ENCODE assay signal across 8 cellular contexts in the genomic region with DNA sequence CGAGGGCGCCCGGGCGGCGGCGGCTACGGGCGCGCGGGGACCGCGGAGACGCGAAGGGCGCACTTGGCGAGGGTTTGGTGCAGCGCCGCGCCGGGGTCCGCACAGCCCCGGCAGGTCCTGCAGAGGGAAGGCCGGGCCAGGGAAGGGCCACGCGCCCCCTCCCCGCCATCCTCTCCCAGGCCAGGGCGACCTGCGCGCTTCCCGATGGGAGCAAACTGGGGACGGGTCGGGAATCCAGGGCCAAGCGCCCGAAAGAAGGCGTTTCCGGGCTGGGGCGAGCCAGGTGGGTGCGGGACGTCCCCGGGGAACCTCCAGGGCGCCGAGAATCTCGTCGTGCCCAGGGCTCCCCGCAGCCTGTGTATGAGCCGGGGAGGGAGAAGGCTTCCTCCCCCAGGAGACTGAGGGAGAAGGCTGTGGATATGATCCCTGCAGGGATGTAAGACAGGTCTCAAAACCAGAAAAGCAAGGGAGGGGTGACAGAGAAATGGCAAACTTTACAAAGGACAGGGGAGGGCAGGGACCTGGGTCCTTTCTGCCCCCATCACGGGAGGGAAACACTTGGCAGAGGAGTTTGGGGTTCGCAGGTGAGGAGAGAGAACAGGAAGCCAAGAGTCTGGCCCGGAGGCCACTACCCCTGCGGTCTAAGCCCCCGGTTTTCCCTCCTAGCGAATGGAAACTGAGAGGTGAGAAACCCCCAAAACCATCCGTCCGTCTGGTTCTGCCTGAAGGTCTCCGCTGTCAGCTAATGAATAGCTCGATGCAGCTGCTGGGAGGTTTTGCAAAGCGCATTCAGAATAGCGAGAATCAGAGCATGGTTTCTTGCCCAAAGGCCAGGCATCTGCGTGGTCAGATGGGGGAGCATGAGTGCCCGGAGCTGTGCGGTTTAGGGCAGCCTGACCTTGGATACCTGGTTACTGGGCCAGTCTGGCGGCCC. TPM values are rescaled to one million over a fixed set of nuclear protein-coding genes. Genes with fewer than 3 reads are reported as not detected.
DNase-seq lines count a peak whose midpoint lies in the region; ATAC-seq and TF ChIP-seq lines count a peak whose summit lies in the region.

No MANE protein-coding gene starts in this region.

- 3% methylated on average over 55 to 62 of the region's 62 CpGs for WGBS in aorta, 2 donors

- H3K36me3 Mint-ChIP-seq in type B pancreatic cell, result no peaks in the 10 kb centered on the region

- H3K27ac ChIP-seq in aorta (ENCODE audit: low read depth in 1 of 2, low read length in 2 of 2), result no peak overlapping the region

- no peak for TF ChIP-seq CTCF in type B pancreatic cell (conservative IDR thresholded peaks at IDR 0.05)

- intact Hi-C loops in aorta (cut with DNase I), result no loop called here

- no peaks in the 10 kb centered on the region for H3K27me3 ChIP-seq in aorta (ENCODE audit: control insufficient read depth in 1 of 2, insufficient read depth in 2 of 2, low read length in 1 of 2)

- H3K4me3 ChIP-seq in aorta (ENCODE audit: low read length in 2 of 2), result peak overlapping the region in 1 of 2 donors; percentile 22

- no peak for DNase-seq in activated CD4-positive, CD25-positive, alpha-beta regulatory T cell (lab: John Stamatoyannopoulos, UW)
- DNase-seq in inferior parietal cortex (ENCODE audit: extremely low spot score), result peak; percentile 51
- DNase-seq in type B pancreatic cell (ENCODE audit: extremely low spot score, unreplicated experiment), result no peak
- no peak for DNase-seq in stimulated activated CD4-positive, alpha-beta T cell treated with anti-CD3 and anti-CD28 coated beads, Interleukin-2, amount 100 ng/mL, for 48 hours
- DNase-seq in aorta, result no peak

- H3K4me1 ChIP-seq in aorta (ENCODE audit: control insufficient read depth in 1 of 2, insufficient read depth in 2 of 2, low read length in 2 of 2), result no peaks in the 10 kb centered on the region

- H3K27me3 Mint-ChIP-seq in type B pancreatic cell, result peaks cover 42% of the 10 kb centered on the region

- peak overlapping the region; percentile 36 for H3K27ac Mint-ChIP-seq in type B pancreatic cell

- H3K4me3 Mint-ChIP-seq in type B pancreatic cell, result peak overlapping the region; percentile 81

- H3K9me3 Mint-ChIP-seq in type B pancreatic cell, result no peaks in the 10 kb centered on the region

- H3K4me1 Mint-ChIP-seq in type B pancreatic cell (ENCODE audit: unreplicated experiment), result peaks cover 7% of the 10 kb centered on the region

- peak; percentile 13 to 24 for ATAC-seq in activated CD4-positive, CD25-positive, alpha-beta regulatory T cell treated with anti-CD3 and anti-CD28 coated beads, Interleukin-2, amount 50 U/mL, for 24 hours
- ATAC-seq in HG02759 (IDR thresholded peaks at IDR 0.05; ENCODE audit: unreplicated experiment), result peak; percentile 77
- peak; percentile 15; the same call in 2 of the 3 replicates for ATAC-seq in SK-N-SH treated with all-trans-retinoic acid at 6 μM for 48 hours
- ATAC-seq in aorta (ENCODE audit: low FRiP score), result no peak

- H3K36me3 ChIP-seq in aorta (ENCODE audit: control insufficient read depth in 1 of 2, insufficient read depth in 2 of 2, low read length in 1 of 2), result no peaks in the 10 kb centered on the region

- no peaks in the 10 kb centered on the region for H3K9me3 ChIP-seq in aorta (ENCODE audit: control insufficient read depth, low read length)

TF ChIP-seq in SK-N-SH treated with all-trans-retinoic acid at 6 μM for 48 hours, 23 proteins besides CTCF, POLR2A, EP300 and RAD21:
- no peak for TF ChIP-seq CSDC2 (CRISPR knock-in tag; IDR thresholded peaks at IDR 0.05)
- TF ChIP-seq OSR1 (CRISPR knock-in tag; IDR thresholded peaks at IDR 0.05), result no peak
- TF ChIP-seq ZFP3 (CRISPR knock-in tag; IDR thresholded peaks at IDR 0.05), result no peak
- no peak for TF ChIP-seq ARNTL (CRISPR knock-in tag; IDR thresholded peaks at IDR 0.05; ENCODE audit: borderline replicate concordance, low read depth)
- TF ChIP-seq, protein P1, sequence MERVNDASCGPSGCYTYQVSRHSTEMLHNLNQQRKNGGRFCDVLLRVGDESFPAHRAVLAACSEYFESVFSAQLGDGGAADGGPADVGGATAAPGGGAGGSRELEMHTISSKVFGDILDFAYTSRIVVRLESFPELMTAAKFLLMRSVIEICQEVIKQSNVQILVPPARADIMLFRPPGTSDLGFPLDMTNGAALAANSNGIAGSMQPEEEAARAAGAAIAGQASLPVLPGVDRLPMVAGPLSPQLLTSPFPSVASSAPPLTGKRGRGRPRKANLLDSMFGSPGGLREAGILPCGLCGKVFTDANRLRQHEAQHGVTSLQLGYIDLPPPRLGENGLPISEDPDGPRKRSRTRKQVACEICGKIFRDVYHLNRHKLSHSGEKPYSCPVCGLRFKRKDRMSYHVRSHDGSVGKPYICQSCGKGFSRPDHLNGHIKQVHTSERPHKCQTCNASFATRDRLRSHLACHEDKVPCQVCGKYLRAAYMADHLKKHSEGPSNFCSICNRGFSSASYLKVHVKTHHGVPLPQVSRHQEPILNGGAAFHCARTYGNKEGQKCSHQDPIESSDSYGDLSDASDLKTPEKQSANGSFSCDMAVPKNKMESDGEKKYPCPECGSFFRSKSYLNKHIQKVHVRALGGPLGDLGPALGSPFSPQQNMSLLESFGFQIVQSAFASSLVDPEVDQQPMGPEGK (CRISPR knock-in tag; IDR thresholded peaks at IDR 0.05; ENCODE audit: borderline replicate concordance), result no peak
- TF ChIP-seq, protein P2, sequence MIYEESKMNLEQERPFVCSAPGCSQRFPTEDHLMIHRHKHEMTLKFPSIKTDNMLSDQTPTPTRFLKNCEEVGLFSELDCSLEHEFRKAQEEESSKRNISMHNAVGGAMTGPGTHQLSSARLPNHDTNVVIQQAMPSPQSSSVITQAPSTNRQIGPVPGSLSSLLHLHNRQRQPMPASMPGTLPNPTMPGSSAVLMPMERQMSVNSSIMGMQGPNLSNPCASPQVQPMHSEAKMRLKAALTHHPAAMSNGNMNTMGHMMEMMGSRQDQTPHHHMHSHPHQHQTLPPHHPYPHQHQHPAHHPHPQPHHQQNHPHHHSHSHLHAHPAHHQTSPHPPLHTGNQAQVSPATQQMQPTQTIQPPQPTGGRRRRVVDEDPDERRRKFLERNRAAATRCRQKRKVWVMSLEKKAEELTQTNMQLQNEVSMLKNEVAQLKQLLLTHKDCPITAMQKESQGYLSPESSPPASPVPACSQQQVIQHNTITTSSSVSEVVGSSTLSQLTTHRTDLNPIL (CRISPR knock-in tag; IDR thresholded peaks at IDR 0.05; ENCODE audit: low read depth), result no peak
- no peak for TF ChIP-seq ZNF8 (CRISPR knock-in tag; IDR thresholded peaks at IDR 0.05)
- TF ChIP-seq, protein P3, sequence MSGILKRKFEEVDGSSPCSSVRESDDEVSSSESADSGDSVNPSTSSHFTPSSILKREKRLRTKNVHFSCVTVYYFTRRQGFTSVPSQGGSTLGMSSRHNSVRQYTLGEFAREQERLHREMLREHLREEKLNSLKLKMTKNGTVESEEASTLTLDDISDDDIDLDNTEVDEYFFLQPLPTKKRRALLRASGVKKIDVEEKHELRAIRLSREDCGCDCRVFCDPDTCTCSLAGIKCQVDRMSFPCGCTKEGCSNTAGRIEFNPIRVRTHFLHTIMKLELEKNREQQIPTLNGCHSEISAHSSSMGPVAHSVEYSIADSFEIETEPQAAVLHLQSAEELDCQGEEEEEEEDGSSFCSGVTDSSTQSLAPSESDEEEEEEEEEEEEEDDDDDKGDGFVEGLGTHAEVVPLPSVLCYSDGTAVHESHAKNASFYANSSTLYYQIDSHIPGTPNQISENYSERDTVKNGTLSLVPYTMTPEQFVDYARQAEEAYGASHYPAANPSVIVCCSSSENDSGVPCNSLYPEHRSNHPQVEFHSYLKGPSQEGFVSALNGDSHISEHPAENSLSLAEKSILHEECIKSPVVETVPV (CRISPR knock-in tag; IDR thresholded peaks at IDR 0.05), result no peak
- no peak for TF ChIP-seq TOX (CRISPR knock-in tag; IDR thresholded peaks at IDR 0.05; ENCODE audit: borderline replicate concordance)

RNA-seq across cellular contexts. Expression of a gene that starts 0.7 kb away (rescaled TPM):
- total RNA-seq in type B pancreatic cell (ENCODE audit: low replicate concordance) (1.2 and 5.6 TPM in 2 replicates), aorta (1 to 10 TPM; 1.1 to 2.0 TPM)
- under 1 TPM in 1 of 2 donors, not detected in 1; 0.13 TPM for polyA plus RNA-seq in aorta

RNA-seq across cellular contexts. Expression of a gene that starts 56.9 kb away (rescaled TPM):
- total RNA-seq in type B pancreatic cell (ENCODE audit: low replicate concordance), result 124 and 166 TPM in 2 replicates
- total RNA-seq in aorta, result 10 to 100 TPM; 58.9 to 79.9 TPM
- 10 to 100 TPM; 10.5 to 14.9 TPM for polyA plus RNA-seq in aorta
